In the genomic region with DNA sequence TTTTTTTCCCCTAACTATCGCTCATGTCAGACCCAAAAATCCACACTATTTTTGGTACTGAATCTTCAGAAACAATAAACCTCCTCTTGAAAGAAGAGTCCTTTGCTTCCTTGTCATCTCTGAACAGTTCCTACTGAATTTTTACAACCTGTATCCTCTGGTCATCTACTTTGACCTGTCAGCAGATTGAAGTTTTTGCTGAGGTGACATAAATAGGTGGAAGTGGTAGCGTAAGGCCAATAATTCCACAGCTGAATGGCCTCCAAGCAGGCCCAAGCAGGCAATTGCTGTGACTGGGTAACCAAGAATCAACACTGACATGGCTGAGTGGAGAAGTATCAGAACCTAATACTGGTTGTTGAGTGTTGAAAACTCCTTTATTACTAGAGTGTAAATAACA, we compare ENCODE assay signal across 24 cellular contexts.
DNase-seq lines count a peak whose midpoint lies in the region; ATAC-seq, FAIRE-seq and TF ChIP-seq lines count a peak whose summit lies in the region.
"Had no signal": no experiment of that assay in that cellular context is flagged by ENCODE, and none has a peak within 500 bp of the region (broad histone marks: within the 10 kb centered on the region; RNA-seq: fewer than 3 reads in every experiment).

No MANE protein-coding gene starts in this region.

- H2AFZ ChIP-seq in HepG2 (ENCODE audit: low read length) (no peak overlapping the region), K562 (ENCODE audit: low read depth, low read length) (no peak overlapping the region)
- H2AFZ ChIP-seq: GM23248 had no signal

- H3K4me2 ChIP-seq in HepG2 (ENCODE audit: low read depth, low read length) (no peak overlapping the region), K562 (ENCODE audit: insufficient read depth, low read length) (no peak overlapping the region)
- H3K4me2 ChIP-seq: BLaER1 treated with 17β-estradiol and CSF1 and Interleukin-3, amounts not matched to agents 10 nM and 100 nM had no signal

- TF ChIP-seq POLR2A in HepG2 (IDR thresholded peaks at IDR 0.05; ENCODE audit: insufficient read depth in 1 of 2, low read depth in 2 of 2, low read length in 2 of 2) (no peak), right lobe of liver (IDR thresholded peaks at IDR 0.05) (no peak), K562 (conservative IDR thresholded peaks at IDR 0.05) (no peak)

- CTCF ChIA-PET in HepG2 (lab: Yijun Ruan, JAX; ENCODE audit: low intra/inter-chr PET ratio, low total read pairs) (no interaction called here), K562 (lab: Yijun Ruan, JAX; ENCODE audit: low intra/inter-chr PET ratio) (no interaction called here)

- H3K4me1 ChIP-seq in HepG2 (ENCODE audit: insufficient read depth, low read length), result no peaks in the 10 kb centered on the region
- no peaks in the 10 kb centered on the region for H3K4me1 ChIP-seq in right lobe of liver
- no peaks in the 10 kb centered on the region for H3K4me1 ChIP-seq in K562 (replicated peaks in 1 of 2; ENCODE audit: control insufficient read depth in 2 of 2, insufficient read depth in 2 of 2, low read length in 2 of 2)
- H3K4me1 ChIP-seq: BE2C; BLaER1 treated with 17β-estradiol and CSF1 and Interleukin-3, amounts not matched to agents 10 nM and 100 nM had no signal

- ATAC-seq in HepG2 (no peak), right lobe of liver (no peak), K562 (no peak), GM21526 (IDR thresholded peaks at IDR 0.05; ENCODE audit: low FRiP score, unreplicated experiment) (no peak)
- ATAC-seq: HCT116 had no signal

- no peaks in the 10 kb centered on the region for H3K9me3 ChIP-seq in HepG2 (ENCODE audit: low read length)
- no peaks in the 10 kb centered on the region for H3K9me3 ChIP-seq in right lobe of liver
- no peaks in the 10 kb centered on the region for H3K9me3 ChIP-seq in K562 (replicated peaks; ENCODE audit: control insufficient read depth, insufficient read depth, low read depth, low read length)
- H3K9me3 ChIP-seq: BE2C had no signal

- H3K27me3 ChIP-seq in HepG2 (ENCODE audit: control insufficient read depth in 1 of 2, insufficient read depth in 2 of 2, low read length in 2 of 2) (no peaks in the 10 kb centered on the region), right lobe of liver (no peaks in the 10 kb centered on the region), K562 (ENCODE audit: control insufficient read depth in 2 of 2, insufficient read depth in 2 of 2, low read length in 2 of 2) (no peaks in the 10 kb centered on the region)
- H3K27me3 ChIP-seq: BE2C; BLaER1 treated with 17β-estradiol and CSF1 and Interleukin-3, amounts not matched to agents 10 nM and 100 nM had no signal

- no peaks in the 10 kb centered on the region for H3K9me1 ChIP-seq in K562 (ENCODE audit: control insufficient read depth, insufficient read depth, low read length)

- no peak overlapping the region for H3K27ac ChIP-seq in HepG2 (ENCODE audit: extremely low read length, insufficient read depth, low read length)
- H3K27ac ChIP-seq in right lobe of liver, result no peak overlapping the region
- H3K27ac ChIP-seq in K562 (ENCODE audit: extremely low read depth, low read depth, low read length), result no peak overlapping the region
- H3K27ac ChIP-seq: 22Rv1; BLaER1 treated with 17β-estradiol and CSF1 and Interleukin-3, amounts not matched to agents 10 nM and 100 nM; GM23248 had no signal

- no peak for FAIRE-seq in HepG2 (lab: Jason Lieb, UNC)
- no peak for FAIRE-seq in K562 (lab: Jason Lieb, UNC)
- FAIRE-seq: A204.1, D721Med, G401.6, GM12892 had no signal

- no peaks in the 10 kb centered on the region for H3K36me3 ChIP-seq in HepG2 (replicated peaks in 1 of 2; ENCODE audit: control insufficient read depth in 1 of 2, insufficient read depth in 2 of 2, low read length in 2 of 2)
- no peaks in the 10 kb centered on the region for H3K36me3 ChIP-seq in right lobe of liver
- H3K36me3 ChIP-seq in K562 (ENCODE audit: control insufficient read depth, insufficient read depth, low read length), result no peaks in the 10 kb centered on the region
- H3K36me3 ChIP-seq: BE2C; BLaER1 treated with 17β-estradiol and CSF1 and Interleukin-3, amounts not matched to agents 10 nM and 100 nM had no signal

- no TSS peak for BruUV-seq in HepG2 (replicated peaks; lab: Mats Ljungman, UMichigan)
- no TSS peak for BruUV-seq in K562 (replicated peaks; lab: Mats Ljungman, UMichigan)

- intact Hi-C loops in HepG2 (cut with micrococcal nuclease; ENCODE audit: unreplicated experiment), result no loop called here
- intact Hi-C loops in right lobe of liver (cut with DNase I), result no loop called here
- intact Hi-C loops in K562 (cut with micrococcal nuclease), result no loop called here

- TF ChIP-seq RAD21 in HepG2 (CRISPR knock-in tag; IDR thresholded peaks at IDR 0.05), result no peak
- no peak for TF ChIP-seq RAD21 in K562 (CRISPR knock-in tag; conservative IDR thresholded peaks at IDR 0.05 in 1 of 2, IDR thresholded peaks at IDR 0.05 in 1 of 2)

- no peaks in the 10 kb centered on the region for H4K20me1 ChIP-seq in HepG2 (ENCODE audit: insufficient read depth, low read length)
- H4K20me1 ChIP-seq in K562 (replicated peaks; ENCODE audit: control insufficient read depth, insufficient read depth, low read length), result no peaks in the 10 kb centered on the region
- H4K20me1 ChIP-seq: BLaER1 treated with 17β-estradiol and CSF1 and Interleukin-3, amounts not matched to agents 10 nM and 100 nM had no signal

- H3K79me2 ChIP-seq in HepG2 (ENCODE audit: insufficient read depth, low read length) (no peaks in the 10 kb centered on the region), K562 (ENCODE audit: control insufficient read depth, insufficient read depth, low read length) (no peaks in the 10 kb centered on the region)

- in situ Hi-C loops in HepG2 (cut with HindIII; ENCODE audit: extremely low pct_ligation_motif_present, low pct_unique_long_range_greater_than_20kb), result no loop called here
- in situ Hi-C loops in K562 (cut with MboI), result no loop called here

- POLR2A ChIA-PET in HepG2 (lab: Yijun Ruan, JAX) (no interaction called here), K562 (lab: Yijun Ruan, JAX) (no interaction called here)

- TF ChIP-seq EP300 in HepG2 (IDR thresholded peaks at IDR 0.05; ENCODE audit: low read depth in 2 of 2, low read length in 2 of 2) (no peak), HepG2 (CRISPR knock-in tag; IDR thresholded peaks at IDR 0.05; ENCODE audit: borderline replicate concordance) (no peak), K562 (IDR thresholded peaks at IDR 0.05; ENCODE audit: low read length) (no peak)

- DNase-seq in HepG2 (ENCODE audit: low spot score) (no peak), right lobe of liver (no peak), K562 (ENCODE audit: extremely low read depth in 1 of 4, low spot score in 3 of 4) (no peak), kidney glomerular epithelial cell (lab: John Stamatoyannopoulos, UW) (peak; percentile 31), renal cortical epithelial cell (ENCODE audit: low read depth) (peak; percentile 26), NCI-H1092 treated with DMSO at 0.1 percent for 48 hours (lab: John Stamatoyannopoulos, UW) (no peak), NCI-H1105 (lab: John Stamatoyannopoulos, UW) (no peak)
- DNase-seq: ACHN; AML-193; BE2C; CD4-positive, alpha-beta T cell; CD8-positive, alpha-beta memory T cell; DMS 273 treated with DMSO at 0.1 percent for 48 hours; DND-41; GM23248; H9 had no signal

- no peak overlapping the region for H3K4me3 ChIP-seq in HepG2 (replicated peaks in 1 of 3; ENCODE audit: insufficient read depth in 1 of 3, low read depth in 2 of 3, low read length in 3 of 3)
- no peak overlapping the region for H3K4me3 ChIP-seq in right lobe of liver
- no peak overlapping the region for H3K4me3 ChIP-seq in K562
- H3K4me3 ChIP-seq: BLaER1 treated with 17β-estradiol and CSF1 and Interleukin-3, amounts not matched to agents 10 nM and 100 nM; GM23248 had no signal

- TF ChIP-seq CTCF in HepG2 (CRISPR knock-in tag; IDR thresholded peaks at IDR 0.05) (no peak), right lobe of liver (IDR thresholded peaks at IDR 0.05) (no peak), K562 (IDR thresholded peaks at IDR 0.05 in 2 of 3, conservative IDR thresholded peaks at IDR 0.05 in 1 of 3; ENCODE audit: insufficient read depth in 2 of 3, low read depth in 1 of 3, low read length in 3 of 3) (no peak)

- H3K9ac ChIP-seq in HepG2 (ENCODE audit: insufficient read depth, low read depth, low read length), result no peak overlapping the region
- no peak overlapping the region for H3K9ac ChIP-seq in K562 (ENCODE audit: insufficient read depth in 1 of 2, low read depth in 2 of 2, low read length in 2 of 2)
- H3K9ac ChIP-seq: BLaER1 treated with 17β-estradiol and CSF1 and Interleukin-3, amounts not matched to agents 10 nM and 100 nM; GM23248 had no signal

- 25% methylated on average over 2 of the region's 2 CpGs for WGBS in HepG2 (ENCODE audit: low lambda C conversion rate)
- 75% methylated on average over 2 of the region's 2 CpGs for WGBS in right lobe of liver (ENCODE audit: insufficient coverage, low coverage, low lambda C conversion rate, missing lambda C conversion rate)
- WGBS in K562 (ENCODE audit: insufficient coverage, low coverage, missing lambda C conversion rate), result 2% methylated on average over 2 of the region's 2 CpGs

TF ChIP-seq in HepG2, 621 proteins besides CTCF, POLR2A, EP300 and RAD21:
- TF ChIP-seq MAFF (IDR thresholded peaks at IDR 0.05; ENCODE audit: low read depth, low read length) (peak; percentile 97), ZNF790 (CRISPR knock-in tag; IDR thresholded peaks at IDR 0.05; ENCODE audit: borderline replicate concordance) (no peak), CREM (IDR thresholded peaks at IDR 0.05) (no peak), CREM (CRISPR knock-in tag; IDR thresholded peaks at IDR 0.05) (no peak), NR2F1 (CRISPR knock-in tag; IDR thresholded peaks at IDR 0.05) (no peak), NKX3-1 (CRISPR knock-in tag; IDR thresholded peaks at IDR 0.05) (no peak), MAFK (conservative IDR thresholded peaks at IDR 0.05 in 1 of 2, IDR thresholded peaks at IDR 0.05 in 1 of 2; ENCODE audit: low read length in 2 of 2) (peak; percentile 95 to 98)

TF ChIP-seq in K562, 482 proteins besides CTCF, POLR2A, EP300 and RAD21 (continues in another document):
- TF ChIP-seq MAFK (IDR thresholded peaks at IDR 0.05; ENCODE audit: low read length) (peak; percentile 71), MAFF (IDR thresholded peaks at IDR 0.05; ENCODE audit: low read length) (peak; percentile 80), POLR2AphosphoS5 (IDR thresholded peaks at IDR 0.05; ENCODE audit: control insufficient read depth, insufficient read depth, low read depth, low read length) (no peak), ZBED1 (IDR thresholded peaks at IDR 0.05) (no peak)

Comparison
In these comparisons a context has a peak if more than half of its experiments do, and no peak if none do; other contexts are left out.
1. DNase-seq: peak in kidney glomerular epithelial cell (single experiment) and renal cortical epithelial cell (single experiment); none in HepG2 (single experiment), right lobe of liver (0 of 3), K562 (0 of 4), NCI-H1092 treated with DMSO at 0.1 percent for 48 hours (single experiment) and NCI-H1105 (single experiment).
2. Of the 241 proteins assayed by ChIP-seq in both HepG2 and K562: peak only in HepG2: none; only in K562: MAFG; in both: MAFF and MAFK; in neither: 238.